In the genomic region with DNA sequence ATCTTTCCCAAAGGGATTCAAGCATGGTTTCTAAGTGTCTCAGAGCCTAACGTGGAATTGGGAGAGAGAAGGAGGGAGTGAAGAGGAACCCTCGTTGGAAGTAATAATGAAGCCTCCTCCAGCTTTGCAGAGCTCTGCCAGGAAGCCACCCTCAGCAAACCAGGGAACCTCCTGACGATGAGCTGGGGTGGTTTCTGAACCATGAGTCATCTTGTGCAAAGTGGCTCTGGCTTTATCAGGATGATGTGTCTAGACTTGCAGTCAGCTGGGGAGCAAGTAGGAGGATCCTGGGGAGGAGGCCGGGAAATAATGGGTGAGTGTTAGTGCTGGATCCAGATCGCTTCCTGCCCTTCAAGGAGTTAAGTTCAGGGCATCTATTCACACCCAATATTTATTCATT, we compare ENCODE assay signal across 11 cellular contexts.
"Had no signal": no experiment of that assay in that cellular context is flagged by ENCODE, and none has a peak within 500 bp of the region (broad histone marks: within the 10 kb centered on the region; RNA-seq: fewer than 3 reads in every experiment).

No MANE protein-coding gene starts in this region.

- H3K4me3 ChIP-seq: left ventricle myocardium inferior, pancreas, stomach, thyroid gland had no signal

- H3K27ac ChIP-seq: left ventricle myocardium inferior, pancreas, stomach, thyroid gland had no signal

- ATAC-seq: pancreas had no signal

- H3K4me1 ChIP-seq: left ventricle myocardium inferior, pancreas, stomach, thyroid gland had no signal

- H3K9me3 ChIP-seq: left ventricle myocardium inferior, pancreas, thyroid gland had no signal

- FAIRE-seq: pancreas had no signal

- DNase-seq: activated T-cell treated with anti-CD3 and anti-CD28 coated beads, Interleukin-2, amount 50 U/mL, for 1 hour; cerebellar nuclear complex; dermis blood vessel endothelial cell; endodermal cell; left ventricle myocardium inferior; mesenchymal stem cell; pancreas; retina; stomach; T-helper 2 cell; thyroid gland had no signal

- H3K36me3 ChIP-seq: left ventricle myocardium inferior, pancreas, stomach, thyroid gland had no signal

- H3K27me3 ChIP-seq: stomach, thyroid gland had no signal
